19 cellular contexts compared by ENCODE assay signal in genomic region chr20:32442630-32443029, GRCh38.
DNase-seq lines count a peak whose midpoint lies in the region; ATAC-seq and TF ChIP-seq lines count a peak whose summit lies in the region.
"Had no signal": no experiment of that assay in that cellular context is flagged by ENCODE, and none has a peak within 500 bp of the region (broad histone marks: within the 10 kb centered on the region; RNA-seq: fewer than 3 reads in every experiment).

No MANE protein-coding gene starts in this region.

- H3K4me3 ChIP-seq in GM23338 (no peak overlapping the region), HAP-1 (no peak overlapping the region)
- H3K4me3 ChIP-seq: body of pancreas, neural progenitor cell, Peyer's patch had no signal

- POLR2A ChIA-PET in CD4-positive, alpha-beta T cell (lab: Charles Lee), result no interaction called here

- peak overlapping the region; percentile 65 for H3K27ac Mint-ChIP-seq in CD4-positive, alpha-beta T cell
- H3K27ac Mint-ChIP-seq in GM23338 (no peak overlapping the region), nephron progenitor cell (peak overlapping the region; percentile 17)
- peak overlapping the region; percentile 47 for H3K27ac Mint-ChIP-seq in central memory CD8-positive, alpha-beta T cell (ENCODE audit: low read depth)
- peak overlapping the region in 1 of 2 donors; percentile 12 for H3K27ac Mint-ChIP-seq in effector memory CD8-positive, alpha-beta T cell
- H3K27ac Mint-ChIP-seq: activated CD8-positive, alpha-beta memory T cell treated with anti-CD3 and anti-CD28 coated beads, Interleukin-2, amount 10 ng/mL, durations not matched to agents 7 days and 5 days; neural progenitor cell had no signal

- ATAC-seq in CD4-positive, alpha-beta T cell (ENCODE audit: poor library complexity), result no peak
- ATAC-seq in GM23338, result no peak
- ATAC-seq in central memory CD8-positive, alpha-beta T cell (replicated peaks; ENCODE audit: extremely low read depth, poor library complexity, severe bottlenecking), result no peak
- ATAC-seq in effector memory CD8-positive, alpha-beta T cell (replicated peaks), result no peak
- ATAC-seq: body of pancreas had no signal

- H2AFZ ChIP-seq in GM23338, result no peak overlapping the region
- H2AFZ ChIP-seq: neural progenitor cell had no signal

- no peak overlapping the region for H3K4me2 ChIP-seq in GM23338
- H3K4me2 ChIP-seq: neural progenitor cell had no signal

- peaks cover 9% of the 10 kb centered on the region; the same call in 1 of the 2 replicates for H3K36me3 ChIP-seq in GM23338 (ENCODE audit: insufficient read depth)
- peaks cover 23% of the 10 kb centered on the region for H3K36me3 ChIP-seq in HAP-1 (replicated peaks)
- H3K36me3 ChIP-seq: neural progenitor cell had no signal

- no peaks in the 10 kb centered on the region for H3K9me3 Mint-ChIP-seq in CD4-positive, alpha-beta T cell
- no peaks in the 10 kb centered on the region for H3K9me3 Mint-ChIP-seq in GM23338
- no peaks in the 10 kb centered on the region for H3K9me3 Mint-ChIP-seq in central memory CD8-positive, alpha-beta T cell
- H3K9me3 Mint-ChIP-seq in nephron progenitor cell, result no peaks in the 10 kb centered on the region
- no peaks in the 10 kb centered on the region for H3K9me3 Mint-ChIP-seq in effector memory CD8-positive, alpha-beta T cell
- H3K9me3 Mint-ChIP-seq: neural progenitor cell had no signal

- no peak overlapping the region for H3K4me3 Mint-ChIP-seq in CD4-positive, alpha-beta T cell
- H3K4me3 Mint-ChIP-seq in GM23338, result no peak overlapping the region
- no peak overlapping the region for H3K4me3 Mint-ChIP-seq in central memory CD8-positive, alpha-beta T cell
- no peak overlapping the region for H3K4me3 Mint-ChIP-seq in nephron progenitor cell
- H3K4me3 Mint-ChIP-seq in effector memory CD8-positive, alpha-beta T cell, result no peak overlapping the region
- H3K4me3 Mint-ChIP-seq: activated CD8-positive, alpha-beta memory T cell treated with anti-CD3 and anti-CD28 coated beads, Interleukin-2, amount 10 ng/mL, durations not matched to agents 7 days and 5 days; neural progenitor cell had no signal

- DNase-seq in CD4-positive, alpha-beta T cell, result no peak
- DNase-seq in GM23338 (ENCODE audit: low spot score), result no peak
- DNase-seq in central memory CD8-positive, alpha-beta T cell (ENCODE audit: low spot score in 2 of 2), result no peak
- DNase-seq in nephron progenitor cell, result no peak
- DNase-seq in HAP-1 (ENCODE audit: low spot score in 2 of 2), result no peak
- no peak for DNase-seq in effector memory CD8-positive, alpha-beta T cell
- no peak for DNase-seq in midbrain (lab: John Stamatoyannopoulos, UW)
- DNase-seq: activated CD8-positive, alpha-beta memory T cell treated with anti-CD3 and anti-CD28 coated beads, Interleukin-2, amount 10 ng/mL, durations not matched to agents 7 days and 5 days; body of pancreas; cortex of kidney; foreskin melanocyte; mesendoderm; NCI-H1694; NCI-H82; stimulated activated CD8-positive, alpha-beta memory T cell treated with anti-CD3 and anti-CD28 coated beads, Interleukin-4, amount 100 ng/mL, for 48 hours; T-helper 9 cell had no signal

- CTCF ChIA-PET in CD4-positive, alpha-beta T cell (lab: Charles Lee), result no interaction called here

- intact Hi-C loops in CD4-positive, alpha-beta T cell (cut with DNase I, micrococcal nuclease), result loop anchor here (2.0 to 5.0 kb wide), 2 partner anchors 65 to 106 kb away; no protein-coding TSS in a partner anchor

- no peak overlapping the region for H3K27ac ChIP-seq in CD4-positive, alpha-beta T cell (ENCODE audit: low read depth, low read length)
- H3K27ac ChIP-seq in GM23338 (ENCODE audit: low read depth), result peak overlapping the region; percentile 21; the same call in 1 of the 2 replicates
- H3K27ac ChIP-seq: body of pancreas, neural progenitor cell, Peyer's patch had no signal

- peaks cover 29% of the 10 kb centered on the region for H4K20me1 ChIP-seq in GM23338 (replicated peaks; ENCODE audit: insufficient read depth)

- no peaks in the 10 kb centered on the region for H3K27me3 Mint-ChIP-seq in CD4-positive, alpha-beta T cell
- H3K27me3 Mint-ChIP-seq in GM23338 (ENCODE audit: insufficient read depth, low read depth, poor library complexity) (peaks cover 1% of the 10 kb centered on the region), nephron progenitor cell (ENCODE audit: low read depth, poor library complexity) (peaks cover 3% of the 10 kb centered on the region)
- H3K27me3 Mint-ChIP-seq in central memory CD8-positive, alpha-beta T cell, result no peaks in the 10 kb centered on the region
- H3K27me3 Mint-ChIP-seq in effector memory CD8-positive, alpha-beta T cell, result no peaks in the 10 kb centered on the region
- H3K27me3 Mint-ChIP-seq: activated CD8-positive, alpha-beta memory T cell treated with anti-CD3 and anti-CD28 coated beads, Interleukin-2, amount 10 ng/mL, durations not matched to agents 7 days and 5 days had no signal

- H3K27me3 ChIP-seq in CD4-positive, alpha-beta T cell (ENCODE audit: control insufficient read depth, insufficient read depth, low read length), result no peaks in the 10 kb centered on the region
- no peaks in the 10 kb centered on the region for H3K27me3 ChIP-seq in GM23338 (ENCODE audit: insufficient read depth)
- H3K27me3 ChIP-seq in HAP-1 (ENCODE audit: low read depth), result no peaks in the 10 kb centered on the region
- H3K27me3 ChIP-seq: body of pancreas, neural progenitor cell, Peyer's patch had no signal

- H3K36me3 Mint-ChIP-seq in CD4-positive, alpha-beta T cell (ENCODE audit: low read depth), result peaks cover 79% of the 10 kb centered on the region
- H3K36me3 Mint-ChIP-seq in GM23338 (ENCODE audit: low read depth) (peaks cover 8% of the 10 kb centered on the region), nephron progenitor cell (ENCODE audit: low read depth) (peaks cover 51% of the 10 kb centered on the region)
- peaks cover 40% of the 10 kb centered on the region for H3K36me3 Mint-ChIP-seq in central memory CD8-positive, alpha-beta T cell (ENCODE audit: insufficient read depth)
- peaks cover 47% of the 10 kb centered on the region for H3K36me3 Mint-ChIP-seq in effector memory CD8-positive, alpha-beta T cell (ENCODE audit: insufficient read depth)

- H3K9me2 ChIP-seq in GM23338 (ENCODE audit: insufficient read depth), result no peaks in the 10 kb centered on the region

- TF ChIP-seq CTCF in CD4-positive, alpha-beta T cell (IDR thresholded peaks at IDR 0.05), result no peak
- TF ChIP-seq CTCF in GM23338 (conservative IDR thresholded peaks at IDR 0.05; ENCODE audit: low read depth in 2 of 2) (no peak), nephron progenitor cell (IDR thresholded peaks at IDR 0.05) (no peak)

- H3F3A ChIP-seq in GM23338 (replicated peaks; ENCODE audit: low read depth), result peaks cover 5% of the 10 kb centered on the region

- H3K4me1 Mint-ChIP-seq in CD4-positive, alpha-beta T cell (ENCODE audit: low read depth), result peaks cover 31% of the 10 kb centered on the region
- H3K4me1 Mint-ChIP-seq in GM23338 (peaks cover 26% of the 10 kb centered on the region), nephron progenitor cell (peaks cover 29% of the 10 kb centered on the region)
- H3K4me1 Mint-ChIP-seq in central memory CD8-positive, alpha-beta T cell, result peaks cover 15% of the 10 kb centered on the region
- H3K4me1 Mint-ChIP-seq in effector memory CD8-positive, alpha-beta T cell (ENCODE audit: low read depth in 2 of 2), result peaks cover 17 to 42% of the 10 kb centered on the region in 2 donors

- in situ Hi-C loops in HAP-1 (cut with MboI; ENCODE audit: low sequenced_read_pairs), result no loop called here

- H3K4me1 ChIP-seq in GM23338 (ENCODE audit: insufficient read depth) (peaks cover 26% of the 10 kb centered on the region), HAP-1 (peaks cover 6% of the 10 kb centered on the region)

- no peaks in the 10 kb centered on the region for H3K9me3 ChIP-seq in CD4-positive, alpha-beta T cell (ENCODE audit: control insufficient read depth, low read length)
- H3K9me3 ChIP-seq in HAP-1, result no peaks in the 10 kb centered on the region
- H3K9me3 ChIP-seq: body of pancreas, Caco-2, Peyer's patch had no signal

- no peaks in the 10 kb centered on the region for H3K79me2 ChIP-seq in GM23338 (replicated peaks; ENCODE audit: insufficient read depth)

TF ChIP-seq in GM23338, 12 proteins besides CTCF, POLR2A, EP300 and RAD21 (continues in another document):
- TF ChIP-seq ZNF331 (CRISPR knock-in tag; IDR thresholded peaks at IDR 0.05; ENCODE audit: low read depth) (no peak), JUNB (IDR thresholded peaks at IDR 0.05; ENCODE audit: unreplicated experiment) (no peak), NANOG (IDR thresholded peaks at IDR 0.05; ENCODE audit: borderline replicate concordance) (no peak), CREB1 (CRISPR knock-in tag; IDR thresholded peaks at IDR 0.05; ENCODE audit: low read depth) (no peak), ETS1 (IDR thresholded peaks at IDR 0.05) (no peak)
